ENCODE assay signal across 1 cellular context in genomic region chr1:214044438-214045214, GRCh38.
TF ChIP-seq lines count a peak whose summit lies in the region.

No MANE protein-coding gene starts in this region.

TF ChIP-seq in HepG2, 621 proteins besides CTCF, POLR2A, EP300 and RAD21 (continued from another document and continues in another):
- no peak for TF ChIP-seq ZNF740 (CRISPR knock-in tag; IDR thresholded peaks at IDR 0.05)
- peak; percentile 23; the same call in 1 of the 2 replicates for TF ChIP-seq FOXP4 (CRISPR knock-in tag; IDR thresholded peaks at IDR 0.05)
- no peak for TF ChIP-seq RNF2 (conservative IDR thresholded peaks at IDR 0.05; ENCODE audit: low read depth)
- no peak for TF ChIP-seq GLI4 (CRISPR knock-in tag; IDR thresholded peaks at IDR 0.05; ENCODE audit: borderline replicate concordance)
- no peak for TF ChIP-seq ZNF605 (CRISPR knock-in tag; IDR thresholded peaks at IDR 0.05)
- no peak for TF ChIP-seq ZNF101 (CRISPR knock-in tag; IDR thresholded peaks at IDR 0.05; ENCODE audit: borderline replicate concordance, low read depth)
- TF ChIP-seq NFYB (CRISPR knock-in tag; IDR thresholded peaks at IDR 0.05) = no peak
- no peak for TF ChIP-seq ZNF703 (CRISPR knock-in tag; IDR thresholded peaks at IDR 0.05; ENCODE audit: borderline replicate concordance)
- no peak for TF ChIP-seq HMG20B (CRISPR knock-in tag; conservative IDR thresholded peaks at IDR 0.05)
- TF ChIP-seq ZBTB49 (CRISPR knock-in tag; IDR thresholded peaks at IDR 0.05; ENCODE audit: borderline replicate concordance) = no peak
- no peak for TF ChIP-seq MXD4 (CRISPR knock-in tag; IDR thresholded peaks at IDR 0.05)
- no peak for TF ChIP-seq ZNF30 (CRISPR knock-in tag; IDR thresholded peaks at IDR 0.05)
- TF ChIP-seq ZMYM4 (CRISPR knock-in tag; IDR thresholded peaks at IDR 0.05) = peak; percentile 73
- no peak for TF ChIP-seq THAP9 (CRISPR knock-in tag; IDR thresholded peaks at IDR 0.05; ENCODE audit: borderline replicate concordance)
- no peak for TF ChIP-seq HOXA3 (CRISPR knock-in tag; IDR thresholded peaks at IDR 0.05)
- TF ChIP-seq ELF3 (CRISPR knock-in tag; IDR thresholded peaks at IDR 0.05) = no peak
- TF ChIP-seq ZNF558 (CRISPR knock-in tag; IDR thresholded peaks at IDR 0.05; ENCODE audit: borderline replicate concordance) = no peak
- no peak for TF ChIP-seq ZNF512B (CRISPR knock-in tag; IDR thresholded peaks at IDR 0.05; ENCODE audit: borderline replicate concordance)
- TF ChIP-seq SRSF4 (IDR thresholded peaks at IDR 0.05; ENCODE audit: low read depth, low read length, poor library complexity, severe bottlenecking) = no peak
- no peak for TF ChIP-seq ZNF577 (CRISPR knock-in tag; IDR thresholded peaks at IDR 0.05; ENCODE audit: borderline replicate concordance, low read depth)
- TF ChIP-seq MXD3 (CRISPR knock-in tag; IDR thresholded peaks at IDR 0.05) = no peak
- no peak for TF ChIP-seq ATAD3A (CRISPR knock-in tag; IDR thresholded peaks at IDR 0.05)
- no peak for TF ChIP-seq TEF (CRISPR knock-in tag; IDR thresholded peaks at IDR 0.05)
- TF ChIP-seq DZIP1 (CRISPR knock-in tag; IDR thresholded peaks at IDR 0.05) = no peak
- TF ChIP-seq ZNF333 (CRISPR knock-in tag; IDR thresholded peaks at IDR 0.05; ENCODE audit: borderline replicate concordance) = no peak
- no peak for TF ChIP-seq HNRNPL (IDR thresholded peaks at IDR 0.05; ENCODE audit: low read depth, low read length)
- no peak; the same call in 1 of the 2 replicates for TF ChIP-seq ZNF687 (CRISPR knock-in tag; IDR thresholded peaks at IDR 0.05)
- no peak for TF ChIP-seq ZFP82 (CRISPR knock-in tag; IDR thresholded peaks at IDR 0.05; ENCODE audit: borderline replicate concordance)
- TF ChIP-seq TCF12 (IDR thresholded peaks at IDR 0.05) = no peak
- TF ChIP-seq TCF12 (CRISPR knock-in tag; IDR thresholded peaks at IDR 0.05) = no peak
- TF ChIP-seq ZBTB2 (CRISPR knock-in tag; IDR thresholded peaks at IDR 0.05; ENCODE audit: low read depth) = no peak
- peak; percentile 71; the same call in 1 of the 2 replicates for TF ChIP-seq SMAD3 (CRISPR knock-in tag; IDR thresholded peaks at IDR 0.05)
- peak; percentile 64; the same call in 1 of the 2 replicates for TF ChIP-seq ZNF232 (CRISPR knock-in tag; IDR thresholded peaks at IDR 0.05; ENCODE audit: borderline replicate concordance)
- no peak for TF ChIP-seq REXO4 (CRISPR knock-in tag; IDR thresholded peaks at IDR 0.05; ENCODE audit: borderline replicate concordance)
- TF ChIP-seq ZBTB3 (CRISPR knock-in tag; IDR thresholded peaks at IDR 0.05; ENCODE audit: borderline replicate concordance, low read depth) = no peak
- no peak for TF ChIP-seq NFE2 (CRISPR knock-in tag; IDR thresholded peaks at IDR 0.05)
- TF ChIP-seq ZBTB14 (CRISPR knock-in tag; IDR thresholded peaks at IDR 0.05) = no peak
